ENCODE assay signal across 8 cellular contexts in the genomic region with DNA sequence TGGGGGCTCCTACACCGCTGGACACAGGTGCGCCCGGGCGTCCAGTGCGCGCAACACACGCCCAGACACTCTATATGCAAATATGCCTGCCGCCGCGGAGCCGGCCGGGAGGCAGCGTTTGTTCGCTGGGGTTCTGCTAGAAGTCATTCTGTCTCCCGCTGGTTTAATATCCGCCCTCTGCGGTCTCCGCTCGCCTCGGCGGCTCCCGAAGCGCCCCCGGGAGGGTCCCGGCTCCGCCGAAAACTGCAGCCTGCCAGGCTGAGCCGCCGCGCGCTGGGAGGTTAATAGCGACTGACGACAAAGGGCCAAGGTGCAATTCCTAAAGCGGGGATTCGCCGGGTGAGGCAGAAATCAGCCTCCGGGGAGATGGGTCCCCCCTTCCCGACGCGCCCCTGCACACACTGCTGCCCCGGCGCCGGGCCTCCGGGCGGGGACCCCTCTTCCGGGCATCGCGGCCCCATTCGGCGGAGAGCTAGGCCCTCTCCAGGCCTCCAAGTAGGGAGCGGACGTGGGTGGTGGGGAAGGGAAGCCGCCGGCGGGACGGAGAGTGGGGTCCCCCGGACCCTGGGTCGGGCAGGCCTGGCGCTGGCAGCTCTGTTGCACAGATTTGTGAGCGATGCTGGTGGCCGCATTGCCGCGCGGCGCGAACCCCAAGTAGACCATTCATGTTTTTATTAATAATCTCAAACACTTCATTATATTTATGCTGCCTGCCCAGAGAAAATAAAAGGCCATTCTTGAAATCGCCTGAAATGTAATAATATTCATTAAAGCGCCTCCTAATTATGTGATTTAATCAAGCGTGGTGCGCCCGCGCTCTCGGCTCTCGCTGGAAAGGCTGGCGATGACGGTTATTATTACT.
DNase-seq lines count a peak whose midpoint lies in the region; ATAC-seq and TF ChIP-seq lines count a peak whose summit lies in the region.

No MANE protein-coding gene starts in this region.

- DNase-seq in GM12864 (ENCODE audit: low read depth): no peak
- DNase-seq in RPMI8226: peak; percentile 62
- no peak for DNase-seq in SHP77 (lab: John Stamatoyannopoulos, UW)
- DNase-seq in NCI-H774 (lab: John Stamatoyannopoulos, UW): no peak

- ATAC-seq in GM21825 (IDR thresholded peaks at IDR 0.05; ENCODE audit: unreplicated experiment): peak; percentile 60
- ATAC-seq in HG02970 (IDR thresholded peaks at IDR 0.05; ENCODE audit: low FRiP score, unreplicated experiment): no peak
- ATAC-seq in GM19455 (IDR thresholded peaks at IDR 0.05; ENCODE audit: unreplicated experiment): no peak

- H3K4me3 ChIP-seq in GM12864 (ENCODE audit: low read depth, low read length) (no peak overlapping the region), iPS-18c (ENCODE audit: insufficient read depth, low read depth, low read length) (peak overlapping the region; percentile 15; the same call in 1 of the 2 replicates)

- H3K9me3 ChIP-seq in iPS-18c (ENCODE audit: control insufficient read depth, insufficient read depth, low read length): peaks cover 8% of the 10 kb centered on the region

- peak; percentile 16 for TF ChIP-seq CTCF in GM12864 (IDR thresholded peaks at IDR 0.05; ENCODE audit: low read depth, low read length, missing control alignments)
